8 cellular contexts compared by ENCODE assay signal in genomic region chr1:51517361-51518032, GRCh38. TPM values are rescaled to one million over a fixed set of nuclear protein-coding genes. Genes with fewer than 3 reads are reported as not detected.
A peak's percentile ranks its signal among the peaks of the same experiment; 100 is the strongest.
DNase-seq lines count a peak whose midpoint lies in the region; ATAC-seq, FAIRE-seq and TF ChIP-seq lines count a peak whose summit lies in the region.

No MANE protein-coding gene starts in this region.

- peak overlapping the region; percentile 66 for H3K27ac ChIP-seq in IMR-90 (ENCODE audit: insufficient read depth, low read length)
- H3K27ac ChIP-seq in angular gyrus (ENCODE audit: low read depth, low read length), result peak overlapping the region; percentile 80
- peak overlapping the region; percentile 88 for H3K27ac ChIP-seq in layer of hippocampus (ENCODE audit: low read depth, low read length)
- H3K27ac ChIP-seq in temporal lobe (ENCODE audit: low read depth, low read length), result peak overlapping the region; percentile 89

- peaks cover 9% of the 10 kb centered on the region for H3K4me1 ChIP-seq in IMR-90 (ENCODE audit: control insufficient read depth, insufficient read depth, low read length)

- dilution Hi-C loops in IMR-90 (cut with HindIII; ENCODE audit: low sequenced_read_pairs, unreplicated experiment), result no loop called here

- peak overlapping the region; percentile 47 for H3K4ac ChIP-seq in IMR-90 (ENCODE audit: low read depth, low read length)

- no peaks in the 10 kb centered on the region for H3K27me3 ChIP-seq in BJ (ENCODE audit: control insufficient read depth, insufficient read depth, low read length)
- H3K27me3 ChIP-seq in IMR-90 (ENCODE audit: control insufficient read depth, insufficient read depth, low read length), result no peaks in the 10 kb centered on the region
- no peaks in the 10 kb centered on the region for H3K27me3 ChIP-seq in layer of hippocampus (ENCODE audit: control insufficient read depth, insufficient read depth, low read length)

- H3K23ac ChIP-seq in IMR-90 (ENCODE audit: low read depth, low read length), result peak overlapping the region; percentile 68

- H3K79me1 ChIP-seq in IMR-90 (ENCODE audit: low read depth in 1 of 2, low read length in 2 of 2), result peaks cover 8 to 36% of the 10 kb centered on the region in 2 experiments; a peak in 3 of 4 replicates

- H3K9ac ChIP-seq in IMR-90 (ENCODE audit: low read depth, low read length), result peak overlapping the region; percentile 95

- POLR2A ChIA-PET in BJ (lab: Charles Lee), result no interaction called here
- POLR2A ChIA-PET in IMR-90 (lab: Charles Lee; ENCODE audit: unreplicated experiment), result no interaction called here

- H2AFZ ChIP-seq in IMR-90 (replicated peaks; ENCODE audit: low read length, poor library complexity), result peak overlapping the region; percentile 96

- H2BK5ac ChIP-seq in IMR-90 (ENCODE audit: low read depth, low read length, poor library complexity, severe bottlenecking), result peak overlapping the region; percentile 68

- H4K8ac ChIP-seq in IMR-90 (ENCODE audit: low read depth in 2 of 2, low read length in 2 of 2), result peak overlapping the region; percentile 8 to 50; a peak in 2 of 4 replicates

- FAIRE-seq in frontal cortex (lab: Jason Lieb, UNC), result no peak

- CTCF ChIA-PET in BJ (lab: Yijun Ruan, JAX) (no interaction called here), IMR-90 (lab: Yijun Ruan, JAX) (no interaction called here)

- H3K4me3 ChIP-seq in BJ (ENCODE audit: low read depth, low read length) (peak overlapping the region; percentile 93), IMR-90 (ENCODE audit: insufficient read depth, low read depth, low read length) (peak overlapping the region; percentile 98)

- no peaks in the 10 kb centered on the region for H3K9me3 ChIP-seq in IMR-90 (ENCODE audit: control insufficient read depth, insufficient read depth, low read length)

- H3K4me2 ChIP-seq in IMR-90 (ENCODE audit: low read depth, low read length), result peak overlapping the region; percentile 81

- peaks cover 13% of the 10 kb centered on the region; the same call in 1 of the 2 replicates for H4K20me1 ChIP-seq in IMR-90 (ENCODE audit: insufficient read depth, low read length)

- H4K5ac ChIP-seq in IMR-90 (ENCODE audit: low read depth, low read length), result peak overlapping the region; percentile 54; the same call in 1 of the 2 replicates

- intact Hi-C loops in IMR-90 (cut with micrococcal nuclease), result loop anchor here (5.0 kb wide), 1 partner anchor 95 kb away; no protein-coding TSS in a partner anchor

- TF ChIP-seq CTCF in BJ (IDR thresholded peaks at IDR 0.05; ENCODE audit: insufficient read depth, low read depth, low read length) (no peak), IMR-90 (conservative IDR thresholded peaks at IDR 0.05; ENCODE audit: low read depth, low read length) (no peak)

- H2BK20ac ChIP-seq in IMR-90 (ENCODE audit: low read depth, low read length), result no peak overlapping the region

- DNase-seq in BJ (ENCODE audit: low read depth) (no peak), IMR-90 (peak; percentile 11), 8988T (no peak), frontal cortex (ENCODE audit: low spot score in 2 of 2) (no peak)

- peak overlapping the region; percentile 38; the same call in 1 of the 2 replicates for H3K18ac ChIP-seq in IMR-90 (ENCODE audit: low read depth, low read length)

- peak overlapping the region; percentile 6; the same call in 1 of the 2 replicates for H2AK5ac ChIP-seq in IMR-90 (ENCODE audit: low read depth, low read length)

- 0% methylated on average over 4 of the region's 7 CpGs; no CpG with 5 or more reads in 1 of the 2 experiments for WGBS in IMR-90 (ENCODE audit: extremely low coverage in 2 of 2, insufficient read length in 1 of 2), 2 experiments

- H2BK120ac ChIP-seq in IMR-90 (ENCODE audit: low read depth, low read length), result no peak overlapping the region

- TF ChIP-seq POLR2A in IMR-90 (IDR thresholded peaks at IDR 0.05; ENCODE audit: low read depth, low read length), result no peak

- no TSS peak for BruUV-seq in IMR-90 (replicated peaks; lab: Mats Ljungman, UMichigan)

- peak overlapping the region; percentile 39; the same call in 1 of the 2 replicates for H3K56ac ChIP-seq in IMR-90 (ENCODE audit: extremely low read depth, insufficient read depth, low read length)

- H3K36me3 ChIP-seq in BJ (ENCODE audit: control insufficient read depth, insufficient read depth, low read length) (no peaks in the 10 kb centered on the region), IMR-90 (ENCODE audit: control insufficient read depth, insufficient read depth, low read length) (no peaks in the 10 kb centered on the region)

- 0 out of 2 replicates have a peak, but pooled peaks cover 8% of the 10 kb centered on the region for H3K9me1 ChIP-seq in IMR-90 (ENCODE audit: insufficient read depth, low read length)

- H4K91ac ChIP-seq in IMR-90 (ENCODE audit: insufficient read depth, low read depth, low read length), result 0 out of 2 replicates have a peak overlapping the region, but pooled peaks have one; percentile 1

- H2AK9ac ChIP-seq in IMR-90 (replicated peaks; ENCODE audit: low read depth, low read length, poor library complexity), result peak overlapping the region; percentile 90

- no peak overlapping the region for H2BK15ac ChIP-seq in IMR-90 (ENCODE audit: low read depth, low read length)

- in situ Hi-C loops in IMR-90 (cut with MboI; ENCODE audit: low sequenced_read_pairs), result no loop called here

- peak overlapping the region; percentile 69; the same call in 1 of the 2 replicates for H3K14ac ChIP-seq in IMR-90 (replicated peaks; ENCODE audit: low read depth, low read length)

- no peak for TF ChIP-seq RAD21 in IMR-90 (IDR thresholded peaks at IDR 0.05; ENCODE audit: low read length)

- ATAC-seq in IMR-90 (ENCODE audit: low read depth) (no peak), GM18858 (IDR thresholded peaks at IDR 0.05; ENCODE audit: unreplicated experiment) (no peak)

TF ChIP-seq in IMR-90, 13 proteins besides CTCF, POLR2A, EP300 and RAD21:
- TF ChIP-seq BHLHE40 (IDR thresholded peaks at IDR 0.05; ENCODE audit: low read depth, low read length) (no peak), USF2 (IDR thresholded peaks at IDR 0.05; ENCODE audit: low read depth, low read length) (no peak), MAZ (IDR thresholded peaks at IDR 0.05; ENCODE audit: borderline replicate concordance, low read depth, low read length) (no peak), MXI1 (IDR thresholded peaks at IDR 0.05; ENCODE audit: borderline replicate concordance, low read depth, low read length) (no peak), MAFK (IDR thresholded peaks at IDR 0.05; ENCODE audit: low read depth, low read length) (no peak), FOS (IDR thresholded peaks at IDR 0.05; ENCODE audit: low read depth, low read length) (no peak), NFE2L2 (IDR thresholded peaks at IDR 0.05; ENCODE audit: low read depth, low read length) (no peak), ELK1 (IDR thresholded peaks at IDR 0.05; ENCODE audit: borderline replicate concordance, low read depth, low read length) (no peak), CEBPB (IDR thresholded peaks at IDR 0.05; ENCODE audit: low read depth, low read length) (no peak), RFX5 (IDR thresholded peaks at IDR 0.05; ENCODE audit: low read depth, low read length) (no peak), CHD1 (IDR thresholded peaks at IDR 0.05; ENCODE audit: low read depth, low read length) (no peak)

RNA-seq across cellular contexts. Expression of gene EPS15, which starts 1.6 kb away (rescaled TPM):
- polyA plus RNA-seq in BJ (2011; rRNA removed), result 18.7 and 38.2 TPM in 2 replicates
- polyA minus RNA-seq in BJ (2011; rRNA and poly(A)+ RNA removed), result 22.9 and 23.7 TPM in 2 replicates
- total RNA-seq in IMR-90 (2012; rRNA removed), result 38.0 and 47.5 TPM in 2 replicates
- polyA plus RNA-seq in IMR-90 (2012; rRNA removed), result 13.4 and 17.6 TPM in 2 replicates
- 3.2 and 4.7 TPM in 2 replicates for polyA plus RNA-seq in IMR-90 (2012; cell fraction: cytosol; rRNA removed)
- 1.3 and 17.3 TPM in 2 replicates for polyA plus RNA-seq in IMR-90 (2012; cell fraction: nucleus; rRNA removed; ENCODE audit: low replicate concordance)
- 152 TPM for total RNA-seq in temporal lobe
- 224 TPM for total RNA-seq in frontal cortex
